8 cellular contexts compared by ENCODE assay signal in genomic region chr1:112716133-112716720, GRCh38. TPM values are rescaled to one million over a fixed set of nuclear protein-coding genes. Genes with fewer than 3 reads are reported as not detected.
DNase-seq lines count a peak whose midpoint lies in the region; ATAC-seq and TF ChIP-seq lines count a peak whose summit lies in the region.

No MANE protein-coding gene starts in this region.

- peak; percentile 77 for DNase-seq in GM10248 (ENCODE audit: extremely low spot score)
- DNase-seq in NCI-H460 (ENCODE audit: extremely low read depth, low read depth) = peak; percentile 82
- peak; percentile 78 to 85 for DNase-seq in activated CD4-positive, alpha-beta T cell treated with anti-CD3 and anti-CD28 coated beads for 4 hours
- DNase-seq in coronary artery (ENCODE audit: low spot score) = peak; percentile 88
- peak; percentile 85 for DNase-seq in left lobe of liver (ENCODE audit: low spot score)
- peak; percentile 65 to 74 (median 73) for DNase-seq in stimulated activated CD4-positive, alpha-beta T cell treated with anti-CD3 and anti-CD28 coated beads, Interleukin-1b, Interleukin-23, amount 100 ng/mL, for 24 hours (ENCODE audit: low read depth in 4 of 4, low spot score in 1 of 4)

- CTCF ChIA-PET in GM10248 (lab: Yijun Ruan, JAX) = interaction anchor here (0.7 to 12.2 kb wide), 55 partner anchors 9 to 1566 kb away, joined by 3 to 410 read pairs (median 5); partner anchors contain the start of genes LRIG2, MOV10, RHOC and SLC16A1

- TF ChIP-seq CTCF in GM10248 (IDR thresholded peaks at IDR 0.05; ENCODE audit: control extremely low read depth, extremely low read depth, low read depth, missing control alignments) = peak; percentile 98
- peak; percentile 73 for TF ChIP-seq CTCF in coronary artery (IDR thresholded peaks at IDR 0.05)

- POLR2A ChIA-PET in GM10248 (lab: Yijun Ruan, JAX) = no interaction called here

- H3K27ac ChIP-seq in coronary artery = peak overlapping the region; percentile 56 to 78

- H3K4me3 ChIP-seq in coronary artery = peak overlapping the region; percentile 86

- ATAC-seq in HG03196 (IDR thresholded peaks at IDR 0.05; ENCODE audit: unreplicated experiment) = peak; percentile 29
- ATAC-seq in left lobe of liver = peak; percentile 65
- no peak for ATAC-seq in HG03521 (IDR thresholded peaks at IDR 0.05; ENCODE audit: unreplicated experiment)

RNA-seq across cellular contexts. Expression of gene PPM1J, which starts 1.1 kb away (rescaled TPM):
- total RNA-seq in NCI-H460 (2014; rRNA removed; shearing (Covaris generic)) = 0.69 and 0.72 TPM in 2 replicates
- 0.78 and 0.81 TPM in 2 replicates for polyA plus RNA-seq in NCI-H460 (2014; cell fraction: nucleus; rRNA removed)
- total RNA-seq in left lobe of liver = 0.33 TPM

RNA-seq across cellular contexts. Expression of gene RHOC, which starts 9.3 kb away (rescaled TPM):
- 76.9 and 96.3 TPM in 2 replicates for total RNA-seq in NCI-H460 (2014; rRNA removed; shearing (Covaris generic))
- polyA plus RNA-seq in NCI-H460 (2014; cell fraction: nucleus; rRNA removed) = 98.2 and 111 TPM in 2 replicates
- total RNA-seq in left lobe of liver = 55.3 TPM

RNA-seq across cellular contexts. Expression of gene MOV10, which starts 41.8 kb away (rescaled TPM):
- 25.8 and 29.5 TPM in 2 replicates for total RNA-seq in NCI-H460 (2014; rRNA removed; shearing (Covaris generic))
- 64.5 and 83.7 TPM in 2 replicates for polyA plus RNA-seq in NCI-H460 (2014; cell fraction: nucleus; rRNA removed)
- 44.3 TPM for total RNA-seq in left lobe of liver
